ENCODE assay signal across 38 cellular contexts in the genomic region with DNA sequence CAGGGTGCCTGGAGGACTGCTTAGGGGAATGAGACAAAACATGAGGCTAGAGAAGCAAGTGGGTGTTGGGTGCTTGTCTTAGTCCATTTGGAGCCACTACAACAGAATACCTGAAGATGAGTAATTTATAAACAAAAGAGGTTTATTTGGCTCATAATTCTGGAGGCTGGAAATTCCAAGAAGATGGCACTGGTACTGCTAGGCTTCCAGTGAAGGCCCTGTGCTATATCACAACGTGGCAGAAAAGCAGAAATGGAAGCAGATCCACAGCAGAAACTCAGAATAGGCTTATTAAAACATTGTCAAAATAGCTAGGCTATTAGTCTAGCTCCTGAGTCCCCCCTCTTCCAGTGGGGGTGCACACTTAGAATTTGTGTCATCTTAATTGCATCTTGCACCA.
"Had no signal": no experiment of that assay in that cellular context is flagged by ENCODE, and none has a peak within 500 bp of the region (broad histone marks: within the 10 kb centered on the region; RNA-seq: fewer than 3 reads in every experiment).

No MANE protein-coding gene starts in this region.

- H3K36me3 Mint-ChIP-seq: activated naive CD4-positive, alpha-beta T cell treated with anti-CD3 and anti-CD28 coated beads, Interleukin-2, amount 10 ng/mL, durations not matched to agents 7 days and 5 days; activated naive CD4-positive, alpha-beta T cell treated with anti-CD3 and anti-CD28 coated beads, Interleukin-2, amount 50 U/mL, for 24 hours; activated naive CD4-positive, alpha-beta T cell treated with anti-CD3 and anti-CD28 coated beads, Interleukin-2, amount 50 U/mL, for 72 hours; activated naive CD8-positive, alpha-beta T cell; activated naive CD8-positive, alpha-beta T cell treated with anti-CD3 and anti-CD28 coated beads for 36 hours; activated naive CD8-positive, alpha-beta T cell treated with anti-CD3 and anti-CD28 coated beads, Interleukin-2, amount 10 ng/mL, durations not matched to agents 7 days and 5 days; brain had no signal

- DNase-seq: activated effector memory CD4-positive, alpha-beta T cell treated with anti-CD3 and anti-CD28 coated beads, Interleukin-2, amount 50 U/mL, for 16 hours; activated effector memory CD4-positive, alpha-beta T cell treated with Interleukin-2 at 50 U/mL for 16 hours; activated gamma-delta T cell; activated gamma-delta T cell treated with Interleukin-2 at 50 U/mL for 16 hours; activated naive CD4-positive, alpha-beta T cell; activated naive CD4-positive, alpha-beta T cell treated with anti-CD3 and anti-CD28 coated beads for 36 hours; activated naive CD4-positive, alpha-beta T cell treated with anti-CD3 and anti-CD28 coated beads, Interleukin-2, amount 10 ng/mL, durations not matched to agents 7 days and 5 days; activated naive CD4-positive, alpha-beta T cell treated with anti-CD3 and anti-CD28 coated beads, Interleukin-2, amount 50 U/mL, for 16 hours; activated naive CD4-positive, alpha-beta T cell treated with Interleukin-2 at 50 U/mL for 16 hours; activated naive CD8-positive, alpha-beta T cell treated with anti-CD3 and anti-CD28 coated beads for 36 hours; activated naive CD8-positive, alpha-beta T cell treated with anti-CD3 and anti-CD28 coated beads, Interleukin-2, amount 10 ng/mL, durations not matched to agents 7 days and 5 days; activated naive CD8-positive, alpha-beta T cell treated with anti-CD3 and anti-CD28 coated beads, Interleukin-2, amount 50 U/mL, for 24 hours; activated T-cell treated with anti-CD3 and anti-CD28 coated beads, Interleukin-2, amount 50 U/mL, for 1 hour; activated T-cell treated with anti-CD3 and anti-CD28 coated beads, Interleukin-2, amount 50 U/mL, for 24 hours; activated T-cell treated with anti-CD3 and anti-CD28 coated beads, Interleukin-2, amount 50 U/mL, for 4 hours; activated T-cell treated with anti-CD3 and anti-CD28 coated beads, Interleukin-2, amount 50 U/mL, for 48 hours; activated T-cell treated with anti-CD3 and anti-CD28 coated beads, Interleukin-2, amount 50 U/mL, for 72 hours; adrenal gland; amniotic stem cell; amygdala; anterior cingulate cortex; aorta; body of pancreas; brain microvascular endothelial cell; caudate nucleus; central memory CD4-positive, alpha-beta T cell; cerebellar nuclear complex had no signal

- H3K36me3 ChIP-seq: adrenal gland, ascending aorta, brain microvascular endothelial cell, breast epithelium, cardiac muscle cell had no signal

- ATAC-seq: activated naive CD4-positive, alpha-beta T cell treated with anti-CD3 and anti-CD28 coated beads, Interleukin-2, amount 50 U/mL, for 72 hours; activated naive CD8-positive, alpha-beta T cell treated with anti-CD3 and anti-CD28 coated beads, Interleukin-2, amount 50 U/mL, for 24 hours; activated T-cell treated with anti-CD3 and anti-CD28 coated beads, Interleukin-2, amount 50 U/mL, for 4 hours; activated T-cell treated with anti-CD3 and anti-CD28 coated beads, Interleukin-2, amount 50 U/mL, for 72 hours; activated T-helper 17 cell treated with anti-CD3 and anti-CD28 coated beads, Interleukin-2, amount 50 U/mL, for 72 hours; body of pancreas had no signal

- H3K9me3 ChIP-seq: adrenal gland, ascending aorta, body of pancreas, breast epithelium had no signal

- H3K27me3 Mint-ChIP-seq: activated naive CD4-positive, alpha-beta T cell treated with anti-CD3 and anti-CD28 coated beads, Interleukin-2, amount 10 ng/mL, durations not matched to agents 7 days and 5 days; activated naive CD4-positive, alpha-beta T cell treated with anti-CD3 and anti-CD28 coated beads, Interleukin-2, amount 50 U/mL, for 24 hours; activated naive CD8-positive, alpha-beta T cell; activated naive CD8-positive, alpha-beta T cell treated with anti-CD3 and anti-CD28 coated beads for 36 hours; activated naive CD8-positive, alpha-beta T cell treated with anti-CD3 and anti-CD28 coated beads, Interleukin-2, amount 10 ng/mL, durations not matched to agents 7 days and 5 days; activated naive CD8-positive, alpha-beta T cell treated with anti-CD3 and anti-CD28 coated beads, Interleukin-2, amount 50 U/mL, for 24 hours; activated T-cell treated with anti-CD3 and anti-CD28 coated beads, Interleukin-2, amount 50 U/mL, for 24 hours; activated T-helper 17 cell treated with anti-CD3 and anti-CD28 coated beads, Interleukin-2, amount 50 U/mL, for 72 hours; brain; central memory CD8-positive, alpha-beta T cell had no signal

- H3K9me3 Mint-ChIP-seq: activated naive CD4-positive, alpha-beta T cell treated with anti-CD3 and anti-CD28 coated beads for 36 hours; activated naive CD8-positive, alpha-beta T cell treated with anti-CD3 and anti-CD28 coated beads for 36 hours; activated naive CD8-positive, alpha-beta T cell treated with anti-CD3 and anti-CD28 coated beads, Interleukin-2, amount 10 ng/mL, durations not matched to agents 7 days and 5 days; activated T-cell treated with anti-CD3 and anti-CD28 coated beads, Interleukin-2, amount 50 U/mL, for 24 hours; activated T-helper 1 cell treated with anti-CD3 and anti-CD28 coated beads, Interleukin-12 subunit alpha, Interleukin-12 subunit beta, Interleukin-2, Interleukin-4 antibody, amounts not matched to agents 30 ng/mL and 10 ng/mL and 1 ng/mL, durations not matched to agents 14 hours and 24 hours and 36 hours; brain had no signal

- H3K4me1 ChIP-seq: adrenal gland, ascending aorta, body of pancreas, breast epithelium had no signal

- H3K27ac Mint-ChIP-seq: activated naive CD4-positive, alpha-beta T cell treated with anti-CD3 and anti-CD28 coated beads for 36 hours; activated naive CD4-positive, alpha-beta T cell treated with anti-CD3 and anti-CD28 coated beads, Interleukin-2, amount 10 ng/mL, durations not matched to agents 7 days and 5 days; activated naive CD4-positive, alpha-beta T cell treated with anti-CD3 and anti-CD28 coated beads, Interleukin-2, amount 50 U/mL, for 24 hours; activated naive CD4-positive, alpha-beta T cell treated with anti-CD3 and anti-CD28 coated beads, Interleukin-2, amount 50 U/mL, for 72 hours; activated naive CD8-positive, alpha-beta T cell; activated naive CD8-positive, alpha-beta T cell treated with anti-CD3 and anti-CD28 coated beads for 36 hours; activated naive CD8-positive, alpha-beta T cell treated with anti-CD3 and anti-CD28 coated beads, Interleukin-2, amount 10 ng/mL, durations not matched to agents 7 days and 5 days; activated naive CD8-positive, alpha-beta T cell treated with anti-CD3 and anti-CD28 coated beads, Interleukin-2, amount 50 U/mL, for 24 hours; activated T-cell treated with anti-CD3 and anti-CD28 coated beads, Interleukin-2, amount 50 U/mL, for 24 hours; activated T-cell treated with anti-CD3 and anti-CD28 coated beads, Interleukin-2, amount 50 U/mL, for 72 hours; activated T-helper 1 cell treated with anti-CD3 and anti-CD28 coated beads, Interleukin-12 subunit alpha, Interleukin-12 subunit beta, Interleukin-2, Interleukin-4 antibody, amounts not matched to agents 30 ng/mL and 10 ng/mL and 1 ng/mL, durations not matched to agents 14 hours and 24 hours and 36 hours; activated T-helper 17 cell treated with anti-CD3 and anti-CD28 coated beads, Interleukin-2, amount 50 U/mL, for 72 hours; activated T-helper 2 cell treated with anti-CD3 and anti-CD28 coated beads, Interferon-gamma antibody, Interleukin-2, Interleukin-4, amounts not matched to agents 10 μg/mL and 5 μg/mL and 100 μg/mL, durations not matched to agents 14 hours and 24 hours and 36 hours; brain had no signal

- H3K27ac ChIP-seq: adrenal gland, ascending aorta, body of pancreas, brain microvascular endothelial cell, breast epithelium, cardiac muscle cell had no signal

- H3K4me3 Mint-ChIP-seq: activated naive CD4-positive, alpha-beta T cell treated with anti-CD3 and anti-CD28 coated beads for 36 hours; activated naive CD4-positive, alpha-beta T cell treated with anti-CD3 and anti-CD28 coated beads, Interleukin-2, amount 10 ng/mL, durations not matched to agents 7 days and 5 days; activated naive CD4-positive, alpha-beta T cell treated with anti-CD3 and anti-CD28 coated beads, Interleukin-2, amount 50 U/mL, for 24 hours; activated naive CD8-positive, alpha-beta T cell; activated naive CD8-positive, alpha-beta T cell treated with anti-CD3 and anti-CD28 coated beads for 36 hours; activated naive CD8-positive, alpha-beta T cell treated with anti-CD3 and anti-CD28 coated beads, Interleukin-2, amount 10 ng/mL, durations not matched to agents 7 days and 5 days; activated naive CD8-positive, alpha-beta T cell treated with anti-CD3 and anti-CD28 coated beads, Interleukin-2, amount 50 U/mL, for 24 hours; activated T-cell treated with anti-CD3 and anti-CD28 coated beads, Interleukin-2, amount 50 U/mL, for 24 hours; activated T-cell treated with anti-CD3 and anti-CD28 coated beads, Interleukin-2, amount 50 U/mL, for 4 hours; activated T-cell treated with anti-CD3 and anti-CD28 coated beads, Interleukin-2, amount 50 U/mL, for 72 hours; activated T-helper 1 cell treated with anti-CD3 and anti-CD28 coated beads, Interleukin-12 subunit alpha, Interleukin-12 subunit beta, Interleukin-2, Interleukin-4 antibody, amounts not matched to agents 30 ng/mL and 10 ng/mL and 1 ng/mL, durations not matched to agents 14 hours and 24 hours and 36 hours; activated T-helper 17 cell treated with anti-CD3 and anti-CD28 coated beads, Interleukin-2, amount 50 U/mL, for 72 hours; brain; central memory CD8-positive, alpha-beta T cell had no signal

- H3K4me3 ChIP-seq: adrenal gland, ascending aorta, body of pancreas, breast epithelium, cardiac muscle cell had no signal

- H3K27me3 ChIP-seq: adrenal gland, ascending aorta, body of pancreas, brain microvascular endothelial cell, breast epithelium, cardiac muscle cell had no signal

- H3K4me1 Mint-ChIP-seq: activated naive CD4-positive, alpha-beta T cell treated with anti-CD3 and anti-CD28 coated beads, Interleukin-2, amount 10 ng/mL, durations not matched to agents 7 days and 5 days; activated naive CD4-positive, alpha-beta T cell treated with anti-CD3 and anti-CD28 coated beads, Interleukin-2, amount 50 U/mL, for 24 hours; activated naive CD8-positive, alpha-beta T cell treated with anti-CD3 and anti-CD28 coated beads for 36 hours; activated naive CD8-positive, alpha-beta T cell treated with anti-CD3 and anti-CD28 coated beads, Interleukin-2, amount 10 ng/mL, durations not matched to agents 7 days and 5 days; activated naive CD8-positive, alpha-beta T cell treated with anti-CD3 and anti-CD28 coated beads, Interleukin-2, amount 50 U/mL, for 24 hours; activated T-helper 17 cell treated with anti-CD3 and anti-CD28 coated beads, Interleukin-2, amount 50 U/mL, for 72 hours; brain; central memory CD8-positive, alpha-beta T cell had no signal
